Comparison of ENCODE assay signal across 31 cellular contexts in the genomic region with DNA sequence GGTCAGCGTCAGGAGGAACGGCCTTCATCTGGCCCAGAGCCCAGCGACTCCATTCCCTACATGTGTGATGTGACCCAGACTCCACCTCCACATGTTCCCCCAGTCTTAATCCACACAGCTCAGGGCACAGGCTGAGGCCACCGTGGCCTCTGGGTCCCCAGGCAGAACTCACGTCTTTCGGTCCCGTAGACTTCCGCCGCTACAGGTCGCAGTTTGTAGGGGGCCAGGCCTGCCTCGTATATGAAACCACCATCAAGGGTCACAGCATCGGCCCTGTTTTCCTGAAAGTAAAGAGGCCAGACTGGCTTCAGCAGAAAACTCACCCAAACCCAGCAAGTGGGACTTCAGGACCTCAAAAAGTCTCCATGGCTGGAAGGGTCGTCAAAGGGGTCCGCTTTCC. TPM values are rescaled to one million over a fixed set of nuclear protein-coding genes. Genes with fewer than 3 reads are reported as not detected.
"Had no signal": no experiment of that assay in that cellular context is flagged by ENCODE, and none has a peak within 500 bp of the region (broad histone marks: within the 10 kb centered on the region; RNA-seq: fewer than 3 reads in every experiment).

No MANE protein-coding gene starts in this region.

- H3K9me3 ChIP-seq: breast epithelium, Peyer's patch, SJCRH30, SK-N-SH had no signal

- H3K9ac ChIP-seq: SK-N-SH had no signal

- H3K4me3 ChIP-seq: breast epithelium, Peyer's patch, SJCRH30 had no signal

- H3K4me1 ChIP-seq: breast epithelium, SJCRH30 had no signal

- H3K4me2 ChIP-seq: SK-N-SH had no signal

- DNase-seq: activated CD4-positive, alpha-beta memory T cell treated with anti-CD3 and anti-CD28 coated beads for 36 hours; activated CD4-positive, alpha-beta T cell treated with anti-CD3 and anti-CD28 coated beads, Interleukin-2, amount 10 ng/mL, durations not matched to agents 7 days and 5 days; activated CD4-positive, CD25-positive, alpha-beta regulatory T cell; activated effector memory CD4-positive, alpha-beta T cell treated with Interleukin-2 at 50 U/mL for 16 hours; activated naive CD4-positive, alpha-beta T cell; activated T-cell treated with anti-CD3 and anti-CD28 coated beads, Interleukin-2, amount 50 U/mL, for 24 hours; aorta; central memory CD4-positive, alpha-beta T cell; KG1; NCI-H1048; NCI-H146; NCI-H187 treated with DMSO at 0.1 percent for 48 hours; NCI-H2081 treated with DMSO at 0.1 percent for 48 hours; NCI-H2171; NCI-H226; NCI-H526 treated with DMSO at 0.1 percent for 48 hours; NCI-H82; NK-92 treated with Interleukin-12 subunit alpha and Interleukin-12 subunit beta, amount 100 ng/mL, for 24 hours; Peyer's patch; Right ventricle myocardium superior; SJCRH30; SK-N-SH; T-helper 1 cell had no signal

- H3K27me3 ChIP-seq: breast epithelium, Peyer's patch, SJCRH30 had no signal

- H3K36me3 ChIP-seq: breast epithelium, Peyer's patch, SJCRH30 had no signal

- H3K27ac ChIP-seq: breast epithelium, Peyer's patch, RWPE1, SJCRH30, VCaP had no signal

RNA-seq across cellular contexts. Expression of a gene that starts 8.6 kb away (rescaled TPM):
- total RNA-seq: activated CD4-positive, alpha-beta memory T cell treated with anti-CD3 and anti-CD28 coated beads for 36 hours; activated CD4-positive, alpha-beta T cell treated with anti-CD3 and anti-CD28 coated beads, Interleukin-2, amount 10 ng/mL, durations not matched to agents 7 days and 5 days; activated CD8-positive, alpha-beta memory T cell treated with anti-CD3 and anti-CD28 coated beads for 36 hours; activated T-helper 1 cell treated with anti-CD3 and anti-CD28 coated beads, Interleukin-12 subunit alpha, Interleukin-12 subunit beta, Interleukin-2, Interleukin-4 antibody, amounts not matched to agents 30 ng/mL and 10 ng/mL and 1 ng/mL, durations not matched to agents 14 hours and 24 hours and 36 hours; NCI-H460; SJCRH30; T-helper 2 cell treated with Interferon-gamma antibody and Interleukin-4, amounts not matched to agents 100 ng/mL and 5 ng/mL, for 36 hours had no signal
- polyA plus RNA-seq: SK-N-SH had no signal

RNA-seq across cellular contexts. Expression of a gene that starts 41.7 kb away (rescaled TPM):
- total RNA-seq: activated CD4-positive, alpha-beta memory T cell treated with anti-CD3 and anti-CD28 coated beads for 36 hours; activated CD4-positive, alpha-beta T cell treated with anti-CD3 and anti-CD28 coated beads, Interleukin-2, amount 10 ng/mL, durations not matched to agents 7 days and 5 days; activated CD8-positive, alpha-beta memory T cell treated with anti-CD3 and anti-CD28 coated beads for 36 hours; activated T-helper 1 cell treated with anti-CD3 and anti-CD28 coated beads, Interleukin-12 subunit alpha, Interleukin-12 subunit beta, Interleukin-2, Interleukin-4 antibody, amounts not matched to agents 30 ng/mL and 10 ng/mL and 1 ng/mL, durations not matched to agents 14 hours and 24 hours and 36 hours; aorta; breast epithelium; LHCN-M2; NCI-H460; Peyer's patch; Right ventricle myocardium superior; SJCRH30; T-helper 2 cell treated with Interferon-gamma antibody and Interleukin-4, amounts not matched to agents 100 ng/mL and 5 ng/mL, for 36 hours had no signal
- polyA plus RNA-seq: aorta, SK-N-SH had no signal

RNA-seq across cellular contexts. Expression of a gene that starts 49.1 kb away (rescaled TPM):
- total RNA-seq: NCI-H460, SJCRH30 had no signal
- polyA plus RNA-seq: SK-N-SH had no signal
